Comparison of ENCODE assay signal across 15 cellular contexts in the genomic region with DNA sequence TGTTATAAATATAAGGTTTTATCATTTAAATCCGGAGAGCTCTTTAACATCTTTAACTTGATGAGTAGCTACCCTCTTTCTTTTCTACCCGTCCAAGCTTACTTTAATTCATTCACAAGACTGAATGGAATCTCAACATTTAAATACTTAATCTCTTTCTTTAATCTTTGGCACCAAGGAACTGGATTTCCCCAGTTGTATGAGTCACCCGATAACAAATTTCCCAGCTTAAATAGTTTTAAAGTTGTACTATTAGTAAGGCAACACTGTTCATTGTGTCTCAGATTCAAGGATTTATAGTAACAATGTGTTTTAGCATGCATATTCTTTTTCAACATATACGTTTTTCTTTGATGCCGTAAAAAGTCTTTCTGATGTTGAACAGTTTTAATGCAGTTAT. TPM values are rescaled to one million over a fixed set of nuclear protein-coding genes. Genes with fewer than 3 reads are reported as not detected.
DNase-seq lines count a peak whose midpoint lies in the region; ATAC-seq, FAIRE-seq and TF ChIP-seq lines count a peak whose summit lies in the region.
"Had no signal": no experiment of that assay in that cellular context is flagged by ENCODE, and none has a peak within 500 bp of the region (broad histone marks: within the 10 kb centered on the region; RNA-seq: fewer than 3 reads in every experiment).

No MANE protein-coding gene starts in this region.

- no peak for TF ChIP-seq CTCF in A549 (IDR thresholded peaks at IDR 0.05)
- no peak for TF ChIP-seq CTCF in brain microvascular endothelial cell (IDR thresholded peaks at IDR 0.05; ENCODE audit: low read depth, low read length, missing control alignments)
- no peak for TF ChIP-seq CTCF in kidney epithelial cell (IDR thresholded peaks at IDR 0.05; ENCODE audit: insufficient read depth, low read length, poor library complexity, severe bottlenecking)
- TF ChIP-seq CTCF in activated CD8-positive, alpha-beta T cell treated with anti-CD3 and anti-CD28 coated beads for 36 hours (IDR thresholded peaks at IDR 0.05), result no peak

- POLR2A ChIA-PET in A549 (lab: Yijun Ruan, JAX), result interaction anchor here (1.2 to 1.7 kb wide), 2 partner anchors 14 to 16 kb away, joined by 3 to 9 read pairs; a partner anchor contains a TSS
- POLR2A ChIA-PET in activated CD8-positive, alpha-beta T cell treated with anti-CD3 and anti-CD28 coated beads for 36 hours (lab: Charles Lee), result no interaction called here

- H3K4me1 Mint-ChIP-seq in activated CD8-positive, alpha-beta T cell treated with anti-CD3 and anti-CD28 coated beads for 36 hours (ENCODE audit: low read depth), result no peaks in the 10 kb centered on the region

- intact Hi-C loops in activated CD8-positive, alpha-beta T cell treated with anti-CD3 and anti-CD28 coated beads for 36 hours (cut with micrococcal nuclease), result no loop called here

- ATAC-seq in A549, result peak in 1 of 2 experiments; percentile 41; a peak in 3 of 6 replicates
- no peak for ATAC-seq in activated CD8-positive, alpha-beta T cell treated with anti-CD3 and anti-CD28 coated beads for 36 hours
- ATAC-seq: natural killer cell treated with Interleukin-12 subunit alpha and Interleukin-12 subunit beta and Interleukin-15 and Interleukin-18, amount 100 ng/mL, for 72 hours had no signal

- H3K4me3 Mint-ChIP-seq in activated CD8-positive, alpha-beta T cell treated with anti-CD3 and anti-CD28 coated beads for 36 hours, result no peak overlapping the region
- H3K4me3 Mint-ChIP-seq: natural killer cell treated with Interleukin-12 subunit alpha and Interleukin-12 subunit beta and Interleukin-15 and Interleukin-18, amount 100 ng/mL, for 72 hours had no signal

- TF ChIP-seq POLR2A in A549 (IDR thresholded peaks at IDR 0.05; ENCODE audit: low read length), result no peak

- H3K27ac Mint-ChIP-seq in activated CD8-positive, alpha-beta T cell treated with anti-CD3 and anti-CD28 coated beads for 36 hours, result no peak overlapping the region
- H3K27ac Mint-ChIP-seq: natural killer cell treated with Interleukin-12 subunit alpha and Interleukin-12 subunit beta and Interleukin-15 and Interleukin-18, amount 100 ng/mL, for 72 hours had no signal

- H3K4me1 ChIP-seq in A549, result peaks cover 19% of the 10 kb centered on the region
- peaks cover 32% of the 10 kb centered on the region for H3K4me1 ChIP-seq in HUES48 (ENCODE audit: control insufficient read depth, insufficient read depth, low read length)
- H3K4me1 ChIP-seq: spleen had no signal

- no peaks in the 10 kb centered on the region for H3K9me3 ChIP-seq in A549
- H3K9me3 ChIP-seq in HUES48 (ENCODE audit: control insufficient read depth, insufficient read depth, low read length), result no peaks in the 10 kb centered on the region
- H3K9me3 ChIP-seq: esophagus muscularis mucosa, tibial nerve had no signal

- no peaks in the 10 kb centered on the region for H3K27me3 ChIP-seq in HUES48 (ENCODE audit: control insufficient read depth, insufficient read depth, low read length)
- H3K27me3 ChIP-seq in brain microvascular endothelial cell (replicated peaks), result no peaks in the 10 kb centered on the region
- no peaks in the 10 kb centered on the region for H3K27me3 ChIP-seq in kidney epithelial cell (ENCODE audit: control insufficient read depth, insufficient read depth, low read length)
- H3K27me3 ChIP-seq: esophagus muscularis mucosa, MG63, tibial nerve had no signal

- DNase-seq in A549 (ENCODE audit: low read depth in 1 of 2, low spot score in 1 of 2) (no peak), brain microvascular endothelial cell (peak; percentile 47), kidney epithelial cell (ENCODE audit: low read depth) (peak; percentile 42), frontal cortex (ENCODE audit: low spot score in 2 of 2) (no peak), NCI-H187 (lab: John Stamatoyannopoulos, UW) (no peak)
- no peak for DNase-seq in activated CD8-positive, alpha-beta T cell treated with anti-CD3 and anti-CD28 coated beads for 36 hours
- no peak for DNase-seq in effector CD4-positive, alpha-beta T cell
- DNase-seq: amniotic stem cell, MG63, NCI-H345, spleen had no signal

- FAIRE-seq in A549 (lab: Jason Lieb, UNC) (no peak), frontal cortex (lab: Jason Lieb, UNC) (no peak)

- peak overlapping the region; percentile 41 for H3K4me2 ChIP-seq in A549

- TF ChIP-seq RAD21 in A549 (conservative IDR thresholded peaks at IDR 0.05 in 1 of 2, IDR thresholded peaks at IDR 0.05 in 1 of 2), result no peak

- H3K27ac ChIP-seq in A549 (peak overlapping the region; percentile 37 to 62; a peak in 3 of 6 replicates), HUES48 (ENCODE audit: low read depth, low read length) (peak overlapping the region; percentile 79), brain microvascular endothelial cell (no peak overlapping the region)
- H3K27ac ChIP-seq: esophagus muscularis mucosa, spleen had no signal

- peaks cover 2% of the 10 kb centered on the region for H3K9me3 Mint-ChIP-seq in activated CD8-positive, alpha-beta T cell treated with anti-CD3 and anti-CD28 coated beads for 36 hours
- H3K9me3 Mint-ChIP-seq: natural killer cell treated with Interleukin-12 subunit alpha and Interleukin-12 subunit beta and Interleukin-15 and Interleukin-18, amount 100 ng/mL, for 72 hours had no signal

- CTCF ChIA-PET in A549 (lab: Yijun Ruan, JAX), result no interaction called here
- CTCF ChIA-PET in activated CD8-positive, alpha-beta T cell treated with anti-CD3 and anti-CD28 coated beads for 36 hours (lab: Charles Lee), result no interaction called here

- no peak overlapping the region for H3K9ac ChIP-seq in HUES48 (ENCODE audit: low read depth, low read length)

- WGBS in A549 (ENCODE audit: missing lambda C conversion rate), result 20% methylated on average over 5 of the region's 5 CpGs

- in situ Hi-C loops in brain microvascular endothelial cell (cut with HindIII; ENCODE audit: low pct_ligation_motif_present, low sequenced_read_pairs), result no loop called here

- no peak overlapping the region for H3K4me3 ChIP-seq in A549
- no peak overlapping the region for H3K4me3 ChIP-seq in HUES48 (ENCODE audit: low read depth, low read length)
- H3K4me3 ChIP-seq in brain microvascular endothelial cell (ENCODE audit: low read depth, low read length), result no peak overlapping the region
- no peak overlapping the region for H3K4me3 ChIP-seq in kidney epithelial cell (ENCODE audit: low read depth, low read length)
- H3K4me3 ChIP-seq: esophagus muscularis mucosa, MG63, spleen, tibial nerve had no signal

- no peak for TF ChIP-seq EP300 in A549 (IDR thresholded peaks at IDR 0.05)

- peaks cover 8% of the 10 kb centered on the region for H3K27me3 Mint-ChIP-seq in activated CD8-positive, alpha-beta T cell treated with anti-CD3 and anti-CD28 coated beads for 36 hours

- no peaks in the 10 kb centered on the region for H3K36me3 ChIP-seq in HUES48 (ENCODE audit: control insufficient read depth, insufficient read depth, low read length)
- no peaks in the 10 kb centered on the region for H3K36me3 ChIP-seq in brain microvascular endothelial cell (replicated peaks)
- H3K36me3 ChIP-seq in kidney epithelial cell (ENCODE audit: control insufficient read depth, insufficient read depth, low read length), result no peaks in the 10 kb centered on the region
- H3K36me3 ChIP-seq: esophagus muscularis mucosa, MG63, spleen, tibial nerve had no signal

- no peaks in the 10 kb centered on the region for H3K36me3 Mint-ChIP-seq in activated CD8-positive, alpha-beta T cell treated with anti-CD3 and anti-CD28 coated beads for 36 hours (ENCODE audit: low read depth)
- H3K36me3 Mint-ChIP-seq: natural killer cell treated with Interleukin-12 subunit alpha and Interleukin-12 subunit beta and Interleukin-15 and Interleukin-18, amount 100 ng/mL, for 72 hours had no signal

TF ChIP-seq in A549, 52 proteins besides CTCF, POLR2A, EP300 and RAD21 (continues in another document):
- TF ChIP-seq ZSCAN20 (CRISPR knock-in tag; IDR thresholded peaks at IDR 0.05) (no peak), RCOR1 (IDR thresholded peaks at IDR 0.05; ENCODE audit: low read depth, low read length) (no peak), NR3C1 (IDR thresholded peaks at IDR 0.05) (no peak), CHD2 (IDR thresholded peaks at IDR 0.05; ENCODE audit: low read length, partially characterized antibody) (no peak), ESRRA (IDR thresholded peaks at IDR 0.05; ENCODE audit: borderline replicate concordance, low read length) (no peak), JUNB (IDR thresholded peaks at IDR 0.05) (no peak), SMC3 (IDR thresholded peaks at IDR 0.05) (no peak), MAZ (IDR thresholded peaks at IDR 0.05; ENCODE audit: borderline replicate concordance, low read depth, low read length) (no peak), EHF (CRISPR knock-in tag; IDR thresholded peaks at IDR 0.05) (no peak), TFCP2L1 (CRISPR knock-in tag; IDR thresholded peaks at IDR 0.05) (no peak), HDAC2 (IDR thresholded peaks at IDR 0.05) (no peak)
- TF ChIP-seq, protein P1, sequence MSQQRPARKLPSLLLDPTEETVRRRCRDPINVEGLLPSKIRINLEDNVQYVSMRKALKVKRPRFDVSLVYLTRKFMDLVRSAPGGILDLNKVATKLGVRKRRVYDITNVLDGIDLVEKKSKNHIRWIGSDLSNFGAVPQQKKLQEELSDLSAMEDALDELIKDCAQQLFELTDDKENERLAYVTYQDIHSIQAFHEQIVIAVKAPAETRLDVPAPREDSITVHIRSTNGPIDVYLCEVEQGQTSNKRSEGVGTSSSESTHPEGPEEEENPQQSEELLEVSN (IDR thresholded peaks at IDR 0.05; ENCODE audit: borderline replicate concordance, low read depth), result no peak
- TF ChIP-seq, protein P2, sequence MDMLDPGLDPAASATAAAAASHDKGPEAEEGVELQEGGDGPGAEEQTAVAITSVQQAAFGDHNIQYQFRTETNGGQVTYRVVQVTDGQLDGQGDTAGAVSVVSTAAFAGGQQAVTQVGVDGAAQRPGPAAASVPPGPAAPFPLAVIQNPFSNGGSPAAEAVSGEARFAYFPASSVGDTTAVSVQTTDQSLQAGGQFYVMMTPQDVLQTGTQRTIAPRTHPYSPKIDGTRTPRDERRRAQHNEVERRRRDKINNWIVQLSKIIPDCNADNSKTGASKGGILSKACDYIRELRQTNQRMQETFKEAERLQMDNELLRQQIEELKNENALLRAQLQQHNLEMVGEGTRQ (IDR thresholded peaks at IDR 0.05), result no peak
- TF ChIP-seq, protein P3, sequence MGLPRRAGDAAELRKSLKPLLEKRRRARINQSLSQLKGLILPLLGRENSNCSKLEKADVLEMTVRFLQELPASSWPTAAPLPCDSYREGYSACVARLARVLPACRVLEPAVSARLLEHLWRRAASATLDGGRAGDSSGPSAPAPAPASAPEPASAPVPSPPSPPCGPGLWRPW (IDR thresholded peaks at IDR 0.05), result no peak

RNA-seq across cellular contexts. Expression of a gene that starts 15.9 kb away (rescaled TPM):
- polyA plus RNA-seq in A549 (2011; rRNA removed), result 50.3 and 63.0 TPM in 2 replicates
- 30.3 and 36.7 TPM in 2 replicates for polyA plus RNA-seq in A549 (2012; cell fraction: cytosol; rRNA removed)
- polyA plus RNA-seq in A549 (2012; cell fraction: nucleus; rRNA removed), result 38.3 and 49.0 TPM in 2 replicates
- 23.3 to 26.6 TPM (median 26.6 TPM) in 3 replicates for polyA plus RNA-seq in A549 (2017; fragmentation: RNase III; extraction: RNeasy Plus Mini Kit Qiagen cat#74134 plus additional on column Dnase treatment)
- polyA minus RNA-seq in A549 (2011; rRNA and poly(A)+ RNA removed), result 369 and 423 TPM in 2 replicates
- total RNA-seq in kidney epithelial cell, result 15.2 and 20.3 TPM in 2 replicates
- 1 to 10 TPM; 1.3 to 2.0 TPM for total RNA-seq in activated CD8-positive, alpha-beta T cell treated with anti-CD3 and anti-CD28 coated beads for 36 hours
- total RNA-seq in frontal cortex, result 68.5 TPM

Comparison
In these comparisons a context has a peak if more than half of its experiments do, and no peak if none do; other contexts are left out.
1. DNase-seq: peak in brain microvascular endothelial cell (single experiment) and kidney epithelial cell (single experiment); none in A549 (0 of 2), activated CD8-positive, alpha-beta T cell treated with anti-CD3 and anti-CD28 coated beads for 36 hours (single experiment), frontal cortex (0 of 2), NCI-H187 (0 of 2) and effector CD4-positive, alpha-beta T cell (single experiment).